7 cellular contexts compared by ENCODE assay signal in genomic region chr2:221016551-221016950, GRCh38.
"Had no signal": no experiment of that assay in that cellular context is flagged by ENCODE, and none has a peak within 500 bp of the region (broad histone marks: within the 10 kb centered on the region; RNA-seq: fewer than 3 reads in every experiment).

No MANE protein-coding gene starts in this region.

- DNase-seq: GDM1, GF-D8 had no signal

- FAIRE-seq: G401.6, GM12891, GM12892, GM18507, GM19239 had no signal
